Comparison of ENCODE assay signal across 1 cellular context in genomic region chr1:214414691-214415090, GRCh38.
A peak's percentile ranks its signal among the peaks of the same experiment; 100 is the strongest.
TF ChIP-seq lines count a peak whose summit lies in the region.

No MANE protein-coding gene starts in this region.

TF ChIP-seq in HepG2, 621 proteins besides CTCF, POLR2A, EP300 and RAD21 (continued from another document and continues in another):
- no peak for TF ChIP-seq DMTF1 (CRISPR knock-in tag; IDR thresholded peaks at IDR 0.05)
- TF ChIP-seq EZH2 (conservative IDR thresholded peaks at IDR 0.05; ENCODE audit: low read depth, low read length): no peak
- no peak for TF ChIP-seq RFX1 (IDR thresholded peaks at IDR 0.05)
- no peak for TF ChIP-seq HNRNPK (IDR thresholded peaks at IDR 0.05; ENCODE audit: low read depth, low read length, poor library complexity, severe bottlenecking)
- TF ChIP-seq MED1 (CRISPR knock-in tag; IDR thresholded peaks at IDR 0.05): peak; percentile 44; the same call in 1 of the 2 replicates
- TF ChIP-seq ZNF784 (CRISPR knock-in tag; IDR thresholded peaks at IDR 0.05; ENCODE audit: borderline replicate concordance): no peak
- no peak for TF ChIP-seq ZNF124 (CRISPR knock-in tag; IDR thresholded peaks at IDR 0.05)
- peak; percentile 92 for TF ChIP-seq NR2F2 (IDR thresholded peaks at IDR 0.05; ENCODE audit: borderline replicate concordance, low read depth)
- TF ChIP-seq, protein P1, sequence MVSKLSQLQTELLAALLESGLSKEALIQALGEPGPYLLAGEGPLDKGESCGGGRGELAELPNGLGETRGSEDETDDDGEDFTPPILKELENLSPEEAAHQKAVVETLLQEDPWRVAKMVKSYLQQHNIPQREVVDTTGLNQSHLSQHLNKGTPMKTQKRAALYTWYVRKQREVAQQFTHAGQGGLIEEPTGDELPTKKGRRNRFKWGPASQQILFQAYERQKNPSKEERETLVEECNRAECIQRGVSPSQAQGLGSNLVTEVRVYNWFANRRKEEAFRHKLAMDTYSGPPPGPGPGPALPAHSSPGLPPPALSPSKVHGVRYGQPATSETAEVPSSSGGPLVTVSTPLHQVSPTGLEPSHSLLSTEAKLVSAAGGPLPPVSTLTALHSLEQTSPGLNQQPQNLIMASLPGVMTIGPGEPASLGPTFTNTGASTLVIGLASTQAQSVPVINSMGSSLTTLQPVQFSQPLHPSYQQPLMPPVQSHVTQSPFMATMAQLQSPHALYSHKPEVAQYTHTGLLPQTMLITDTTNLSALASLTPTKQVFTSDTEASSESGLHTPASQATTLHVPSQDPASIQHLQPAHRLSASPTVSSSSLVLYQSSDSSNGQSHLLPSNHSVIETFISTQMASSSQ (IDR thresholded peaks at IDR 0.05; ENCODE audit: low read depth): no peak
- TF ChIP-seq, protein P1 (CRISPR knock-in tag; IDR thresholded peaks at IDR 0.05; ENCODE audit: borderline replicate concordance): peak; percentile 22; the same call in 1 of the 2 replicates
- peak; percentile 96 for TF ChIP-seq HMG20A (CRISPR knock-in tag; IDR thresholded peaks at IDR 0.05; ENCODE audit: borderline replicate concordance)
- TF ChIP-seq U2AF1 (optimal IDR thresholded peaks at IDR 0.05; ENCODE audit: low read depth, low read length): no peak
- TF ChIP-seq FOSL2 (CRISPR knock-in tag; IDR thresholded peaks at IDR 0.05): peak; percentile 26; the same call in 1 of the 2 replicates
- TF ChIP-seq, protein P2, sequence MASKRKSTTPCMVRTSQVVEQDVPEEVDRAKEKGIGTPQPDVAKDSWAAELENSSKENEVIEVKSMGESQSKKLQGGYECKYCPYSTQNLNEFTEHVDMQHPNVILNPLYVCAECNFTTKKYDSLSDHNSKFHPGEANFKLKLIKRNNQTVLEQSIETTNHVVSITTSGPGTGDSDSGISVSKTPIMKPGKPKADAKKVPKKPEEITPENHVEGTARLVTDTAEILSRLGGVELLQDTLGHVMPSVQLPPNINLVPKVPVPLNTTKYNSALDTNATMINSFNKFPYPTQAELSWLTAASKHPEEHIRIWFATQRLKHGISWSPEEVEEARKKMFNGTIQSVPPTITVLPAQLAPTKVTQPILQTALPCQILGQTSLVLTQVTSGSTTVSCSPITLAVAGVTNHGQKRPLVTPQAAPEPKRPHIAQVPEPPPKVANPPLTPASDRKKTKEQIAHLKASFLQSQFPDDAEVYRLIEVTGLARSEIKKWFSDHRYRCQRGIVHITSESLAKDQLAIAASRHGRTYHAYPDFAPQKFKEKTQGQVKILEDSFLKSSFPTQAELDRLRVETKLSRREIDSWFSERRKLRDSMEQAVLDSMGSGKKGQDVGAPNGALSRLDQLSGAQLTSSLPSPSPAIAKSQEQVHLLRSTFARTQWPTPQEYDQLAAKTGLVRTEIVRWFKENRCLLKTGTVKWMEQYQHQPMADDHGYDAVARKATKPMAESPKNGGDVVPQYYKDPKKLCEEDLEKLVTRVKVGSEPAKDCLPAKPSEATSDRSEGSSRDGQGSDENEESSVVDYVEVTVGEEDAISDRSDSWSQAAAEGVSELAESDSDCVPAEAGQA (IDR thresholded peaks at IDR 0.05; ENCODE audit: low read depth): no peak
- TF ChIP-seq, protein P2 (CRISPR knock-in tag; IDR thresholded peaks at IDR 0.05; ENCODE audit: borderline replicate concordance): no peak
- no peak for TF ChIP-seq ZBTB10 (CRISPR knock-in tag; IDR thresholded peaks at IDR 0.05; ENCODE audit: borderline replicate concordance)
- TF ChIP-seq, protein P3, sequence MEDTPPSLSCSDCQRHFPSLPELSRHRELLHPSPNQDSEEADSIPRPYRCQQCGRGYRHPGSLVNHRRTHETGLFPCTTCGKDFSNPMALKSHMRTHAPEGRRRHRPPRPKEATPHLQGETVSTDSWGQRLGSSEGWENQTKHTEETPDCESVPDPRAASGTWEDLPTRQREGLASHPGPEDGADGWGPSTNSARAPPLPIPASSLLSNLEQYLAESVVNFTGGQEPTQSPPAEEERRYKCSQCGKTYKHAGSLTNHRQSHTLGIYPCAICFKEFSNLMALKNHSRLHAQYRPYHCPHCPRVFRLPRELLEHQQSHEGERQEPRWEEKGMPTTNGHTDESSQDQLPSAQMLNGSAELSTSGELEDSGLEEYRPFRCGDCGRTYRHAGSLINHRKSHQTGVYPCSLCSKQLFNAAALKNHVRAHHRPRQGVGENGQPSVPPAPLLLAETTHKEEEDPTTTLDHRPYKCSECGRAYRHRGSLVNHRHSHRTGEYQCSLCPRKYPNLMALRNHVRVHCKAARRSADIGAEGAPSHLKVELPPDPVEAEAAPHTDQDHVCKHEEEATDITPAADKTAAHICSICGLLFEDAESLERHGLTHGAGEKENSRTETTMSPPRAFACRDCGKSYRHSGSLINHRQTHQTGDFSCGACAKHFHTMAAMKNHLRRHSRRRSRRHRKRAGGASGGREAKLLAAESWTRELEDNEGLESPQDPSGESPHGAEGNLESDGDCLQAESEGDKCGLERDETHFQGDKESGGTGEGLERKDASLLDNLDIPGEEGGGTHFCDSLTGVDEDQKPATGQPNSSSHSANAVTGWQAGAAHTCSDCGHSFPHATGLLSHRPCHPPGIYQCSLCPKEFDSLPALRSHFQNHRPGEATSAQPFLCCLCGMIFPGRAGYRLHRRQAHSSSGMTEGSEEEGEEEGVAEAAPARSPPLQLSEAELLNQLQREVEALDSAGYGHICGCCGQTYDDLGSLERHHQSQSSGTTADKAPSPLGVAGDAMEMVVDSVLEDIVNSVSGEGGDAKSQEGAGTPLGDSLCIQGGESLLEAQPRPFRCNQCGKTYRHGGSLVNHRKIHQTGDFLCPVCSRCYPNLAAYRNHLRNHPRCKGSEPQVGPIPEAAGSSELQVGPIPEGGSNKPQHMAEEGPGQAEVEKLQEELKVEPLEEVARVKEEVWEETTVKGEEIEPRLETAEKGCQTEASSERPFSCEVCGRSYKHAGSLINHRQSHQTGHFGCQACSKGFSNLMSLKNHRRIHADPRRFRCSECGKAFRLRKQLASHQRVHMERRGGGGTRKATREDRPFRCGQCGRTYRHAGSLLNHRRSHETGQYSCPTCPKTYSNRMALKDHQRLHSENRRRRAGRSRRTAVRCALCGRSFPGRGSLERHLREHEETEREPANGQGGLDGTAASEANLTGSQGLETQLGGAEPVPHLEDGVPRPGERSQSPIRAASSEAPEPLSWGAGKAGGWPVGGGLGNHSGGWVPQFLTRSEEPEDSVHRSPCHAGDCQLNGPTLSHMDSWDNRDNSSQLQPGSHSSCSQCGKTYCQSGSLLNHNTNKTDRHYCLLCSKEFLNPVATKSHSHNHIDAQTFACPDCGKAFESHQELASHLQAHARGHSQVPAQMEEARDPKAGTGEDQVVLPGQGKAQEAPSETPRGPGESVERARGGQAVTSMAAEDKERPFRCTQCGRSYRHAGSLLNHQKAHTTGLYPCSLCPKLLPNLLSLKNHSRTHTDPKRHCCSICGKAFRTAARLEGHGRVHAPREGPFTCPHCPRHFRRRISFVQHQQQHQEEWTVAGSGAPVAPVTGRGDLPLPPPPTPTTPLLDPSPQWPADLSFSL (CRISPR knock-in tag; IDR thresholded peaks at IDR 0.05): no peak
- no peak for TF ChIP-seq CCAR2 (optimal IDR thresholded peaks at IDR 0.05; ENCODE audit: low read depth, low read length)
- TF ChIP-seq SAP130 (CRISPR knock-in tag; IDR thresholded peaks at IDR 0.05; ENCODE audit: low read depth): peak; percentile 42
- TF ChIP-seq REXO4 (CRISPR knock-in tag; IDR thresholded peaks at IDR 0.05; ENCODE audit: borderline replicate concordance): no peak
- TF ChIP-seq NR2F1 (CRISPR knock-in tag; IDR thresholded peaks at IDR 0.05): peak; percentile 17 to 89; a peak in 2 of 4 replicates
- no peak for TF ChIP-seq RFX5 (IDR thresholded peaks at IDR 0.05; ENCODE audit: low read depth, low read length)
- no peak for TF ChIP-seq ZNF660 (CRISPR knock-in tag; IDR thresholded peaks at IDR 0.05; ENCODE audit: borderline replicate concordance, low read depth)
- no peak for TF ChIP-seq NFRKB (IDR thresholded peaks at IDR 0.05)
- no peak for TF ChIP-seq ZNF556 (CRISPR knock-in tag; IDR thresholded peaks at IDR 0.05; ENCODE audit: borderline replicate concordance)
- 0 out of 2 replicates have a peak, but pooled peaks have one; percentile 29 for TF ChIP-seq BCL6 (CRISPR knock-in tag; IDR thresholded peaks at IDR 0.05)
- no peak for TF ChIP-seq ZNF550 (CRISPR knock-in tag; IDR thresholded peaks at IDR 0.05; ENCODE audit: borderline replicate concordance)
- 0 out of 2 replicates have a peak, but pooled peaks have one; percentile 21 for TF ChIP-seq GATAD2A (CRISPR knock-in tag; IDR thresholded peaks at IDR 0.05)
- peak; percentile 81; the same call in 1 of the 2 replicates for TF ChIP-seq SOX5 (CRISPR knock-in tag; IDR thresholded peaks at IDR 0.05; ENCODE audit: borderline replicate concordance)
- TF ChIP-seq, protein P4, sequence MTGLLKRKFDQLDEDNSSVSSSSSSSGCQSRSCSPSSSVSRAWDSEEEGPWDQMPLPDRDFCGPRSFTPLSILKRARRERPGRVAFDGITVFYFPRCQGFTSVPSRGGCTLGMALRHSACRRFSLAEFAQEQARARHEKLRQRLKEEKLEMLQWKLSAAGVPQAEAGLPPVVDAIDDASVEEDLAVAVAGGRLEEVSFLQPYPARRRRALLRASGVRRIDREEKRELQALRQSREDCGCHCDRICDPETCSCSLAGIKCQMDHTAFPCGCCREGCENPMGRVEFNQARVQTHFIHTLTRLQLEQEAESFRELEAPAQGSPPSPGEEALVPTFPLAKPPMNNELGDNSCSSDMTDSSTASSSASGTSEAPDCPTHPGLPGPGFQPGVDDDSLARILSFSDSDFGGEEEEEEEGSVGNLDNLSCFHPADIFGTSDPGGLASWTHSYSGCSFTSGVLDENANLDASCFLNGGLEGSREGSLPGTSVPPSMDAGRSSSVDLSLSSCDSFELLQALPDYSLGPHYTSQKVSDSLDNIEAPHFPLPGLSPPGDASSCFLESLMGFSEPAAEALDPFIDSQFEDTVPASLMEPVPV (CRISPR knock-in tag; IDR thresholded peaks at IDR 0.05): no peak
